Comparison of ENCODE assay signal across 1 cellular context in the genomic region with DNA sequence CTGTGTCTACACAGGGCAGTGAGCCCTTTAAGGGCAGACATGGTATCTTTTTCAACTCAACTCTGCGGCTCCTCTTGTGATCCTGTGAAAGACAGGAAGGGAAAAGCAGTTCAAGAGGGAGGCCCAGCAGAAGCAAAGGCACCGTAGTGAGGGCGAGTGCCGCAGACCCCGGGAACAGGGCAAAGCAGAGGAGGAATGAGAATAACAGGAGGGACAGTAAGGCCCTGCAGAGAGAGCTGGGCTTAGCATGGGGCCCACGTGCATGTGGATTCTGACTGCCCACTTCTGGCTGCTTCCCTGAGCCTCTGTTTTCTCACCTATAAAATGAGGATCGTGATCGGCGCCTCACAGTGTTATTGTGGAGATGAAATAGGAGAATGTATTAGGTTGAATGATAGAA.
TF ChIP-seq lines count a peak whose summit lies in the region.

No MANE protein-coding gene starts in this region.

TF ChIP-seq in GM23338, 12 proteins besides CTCF, POLR2A, EP300 and RAD21 (continued from another document):
- TF ChIP-seq CREB1 (CRISPR knock-in tag; IDR thresholded peaks at IDR 0.05; ENCODE audit: low read depth): no peak
- TF ChIP-seq ZNF114 (CRISPR knock-in tag; IDR thresholded peaks at IDR 0.05): no peak
- TF ChIP-seq, protein P1, sequence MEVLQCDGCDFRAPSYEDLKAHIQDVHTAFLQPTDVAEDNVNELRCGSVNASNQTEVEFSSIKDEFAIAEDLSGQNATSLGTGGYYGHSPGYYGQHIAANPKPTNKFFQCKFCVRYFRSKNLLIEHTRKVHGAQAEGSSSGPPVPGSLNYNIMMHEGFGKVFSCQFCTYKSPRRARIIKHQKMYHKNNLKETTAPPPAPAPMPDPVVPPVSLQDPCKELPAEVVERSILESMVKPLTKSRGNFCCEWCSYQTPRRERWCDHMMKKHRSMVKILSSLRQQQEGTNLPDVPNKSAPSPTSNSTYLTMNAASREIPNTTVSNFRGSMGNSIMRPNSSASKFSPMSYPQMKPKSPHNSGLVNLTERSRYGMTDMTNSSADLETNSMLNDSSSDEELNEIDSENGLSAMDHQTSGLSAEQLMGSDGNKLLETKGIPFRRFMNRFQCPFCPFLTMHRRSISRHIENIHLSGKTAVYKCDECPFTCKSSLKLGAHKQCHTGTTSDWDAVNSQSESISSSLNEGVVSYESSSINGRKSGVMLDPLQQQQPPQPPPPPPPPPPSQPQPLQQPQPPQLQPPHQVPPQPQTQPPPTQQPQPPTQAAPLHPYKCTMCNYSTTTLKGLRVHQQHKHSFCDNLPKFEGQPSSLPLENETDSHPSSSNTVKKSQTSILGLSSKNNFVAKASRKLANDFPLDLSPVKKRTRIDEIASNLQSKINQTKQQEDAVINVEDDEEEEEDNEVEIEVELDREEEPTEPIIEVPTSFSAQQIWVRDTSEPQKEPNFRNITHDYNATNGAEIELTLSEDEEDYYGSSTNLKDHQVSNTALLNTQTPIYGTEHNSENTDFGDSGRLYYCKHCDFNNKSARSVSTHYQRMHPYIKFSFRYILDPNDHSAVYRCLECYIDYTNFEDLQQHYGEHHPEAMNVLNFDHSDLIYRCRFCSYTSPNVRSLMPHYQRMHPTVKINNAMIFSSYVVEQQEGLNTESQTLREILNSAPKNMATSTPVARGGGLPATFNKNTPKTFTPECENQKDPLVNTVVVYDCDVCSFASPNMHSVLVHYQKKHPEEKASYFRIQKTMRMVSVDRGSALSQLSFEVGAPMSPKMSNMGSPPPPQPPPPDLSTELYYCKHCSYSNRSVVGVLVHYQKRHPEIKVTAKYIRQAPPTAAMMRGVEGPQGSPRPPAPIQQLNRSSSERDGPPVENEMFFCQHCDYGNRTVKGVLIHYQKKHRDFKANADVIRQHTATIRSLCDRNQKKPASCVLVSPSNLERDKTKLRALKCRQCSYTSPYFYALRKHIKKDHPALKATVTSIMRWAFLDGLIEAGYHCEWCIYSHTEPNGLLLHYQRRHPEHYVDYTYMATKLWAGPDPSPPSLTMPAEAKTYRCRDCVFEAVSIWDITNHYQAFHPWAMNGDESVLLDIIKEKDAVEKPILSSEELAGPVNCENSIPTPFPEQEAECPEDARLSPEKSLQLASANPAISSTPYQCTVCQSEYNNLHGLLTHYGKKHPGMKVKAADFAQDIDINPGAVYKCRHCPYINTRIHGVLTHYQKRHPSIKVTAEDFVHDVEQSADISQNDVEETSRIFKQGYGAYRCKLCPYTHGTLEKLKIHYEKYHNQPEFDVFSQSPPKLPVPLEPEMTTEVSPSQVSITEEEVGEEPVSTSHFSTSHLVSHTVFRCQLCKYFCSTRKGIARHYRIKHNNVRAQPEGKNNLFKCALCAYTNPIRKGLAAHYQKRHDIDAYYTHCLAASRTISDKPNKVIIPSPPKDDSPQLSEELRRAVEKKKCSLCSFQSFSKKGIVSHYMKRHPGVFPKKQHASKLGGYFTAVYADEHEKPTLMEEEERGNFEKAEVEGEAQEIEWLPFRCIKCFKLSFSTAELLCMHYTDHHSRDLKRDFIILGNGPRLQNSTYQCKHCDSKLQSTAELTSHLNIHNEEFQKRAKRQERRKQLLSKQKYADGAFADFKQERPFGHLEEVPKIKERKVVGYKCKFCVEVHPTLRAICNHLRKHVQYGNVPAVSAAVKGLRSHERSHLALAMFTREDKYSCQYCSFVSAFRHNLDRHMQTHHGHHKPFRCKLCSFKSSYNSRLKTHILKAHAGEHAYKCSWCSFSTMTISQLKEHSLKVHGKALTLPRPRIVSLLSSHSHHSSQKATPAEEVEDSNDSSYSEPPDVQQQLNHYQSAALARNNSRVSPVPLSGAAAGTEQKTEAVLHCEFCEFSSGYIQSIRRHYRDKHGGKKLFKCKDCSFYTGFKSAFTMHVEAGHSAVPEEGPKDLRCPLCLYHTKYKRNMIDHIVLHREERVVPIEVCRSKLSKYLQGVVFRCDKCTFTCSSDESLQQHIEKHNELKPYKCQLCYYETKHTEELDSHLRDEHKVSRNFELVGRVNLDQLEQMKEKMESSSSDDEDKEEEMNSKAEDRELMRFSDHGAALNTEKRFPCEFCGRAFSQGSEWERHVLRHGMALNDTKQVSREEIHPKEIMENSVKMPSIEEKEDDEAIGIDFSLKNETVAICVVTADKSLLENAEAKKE (CRISPR knock-in tag; IDR thresholded peaks at IDR 0.05): no peak
